ENCODE assay signal across 21 cellular contexts in genomic region chr3:17745301-17745700, GRCh38. TPM values are rescaled to one million over a fixed set of nuclear protein-coding genes. Genes with fewer than 3 reads are reported as not detected.
DNase-seq lines count a peak whose midpoint lies in the region; ATAC-seq, FAIRE-seq and TF ChIP-seq lines count a peak whose summit lies in the region.
"Had no signal": no experiment of that assay in that cellular context is flagged by ENCODE, and none has a peak within 500 bp of the region (broad histone marks: within the 10 kb centered on the region; RNA-seq: fewer than 3 reads in every experiment).

No MANE protein-coding gene starts in this region.

- CTCF ChIA-PET in K562 (lab: Yijun Ruan, JAX; ENCODE audit: low intra/inter-chr PET ratio): no interaction called here
- CTCF ChIA-PET in activated CD4-positive, alpha-beta memory T cell treated with anti-CD3 and anti-CD28 coated beads for 36 hours (lab: Charles Lee): no interaction called here

- no peak overlapping the region for H4K8ac ChIP-seq in mesendoderm (ENCODE audit: low read depth, low read length)

- H3K27ac Mint-ChIP-seq in activated CD4-positive, alpha-beta T cell treated with anti-CD3 and anti-CD28 coated beads, Interleukin-2, amount 10 ng/mL, durations not matched to agents 24 days and 14 days: no peak overlapping the region
- H3K27ac Mint-ChIP-seq in activated CD4-positive, alpha-beta memory T cell treated with anti-CD3 and anti-CD28 coated beads for 36 hours: no peak overlapping the region
- H3K27ac Mint-ChIP-seq: H9 had no signal

- no peak for ATAC-seq in K562
- no peak for ATAC-seq in HG02678 (IDR thresholded peaks at IDR 0.05; ENCODE audit: unreplicated experiment)

- no peak overlapping the region for H3K27ac ChIP-seq in K562 (ENCODE audit: extremely low read depth, low read depth, low read length)
- no peak overlapping the region for H3K27ac ChIP-seq in mesendoderm (ENCODE audit: low read depth, low read length)
- H3K27ac ChIP-seq: C4-2B, HL-60, PC-9 had no signal

- POLR2A ChIA-PET in K562 (lab: Yijun Ruan, JAX): interaction anchor here (1.1 kb wide), 1 partner anchor 16 kb away, joined by 3 read pairs; no protein-coding TSS in a partner anchor
- POLR2A ChIA-PET in activated CD4-positive, alpha-beta memory T cell treated with anti-CD3 and anti-CD28 coated beads for 36 hours (lab: Charles Lee): no interaction called here

- no peaks in the 10 kb centered on the region for H3K27me3 Mint-ChIP-seq in activated CD4-positive, alpha-beta T cell treated with anti-CD3 and anti-CD28 coated beads, Interleukin-2, amount 10 ng/mL, durations not matched to agents 24 days and 14 days
- no peaks in the 10 kb centered on the region for H3K27me3 Mint-ChIP-seq in activated CD4-positive, alpha-beta memory T cell treated with anti-CD3 and anti-CD28 coated beads for 36 hours

- FAIRE-seq in K562 (lab: Jason Lieb, UNC): no peak

- H2BK5ac ChIP-seq in mesendoderm (ENCODE audit: low read length): no peak overlapping the region

- no peak for TF ChIP-seq CTCF in K562 (IDR thresholded peaks at IDR 0.05 in 2 of 3, conservative IDR thresholded peaks at IDR 0.05 in 1 of 3; ENCODE audit: insufficient read depth in 2 of 3, low read depth in 1 of 3, low read length in 3 of 3)

- H3K4me3 ChIP-seq in K562: no peak overlapping the region
- no peak overlapping the region for H3K4me3 ChIP-seq in mesendoderm (ENCODE audit: low read length)
- H3K4me3 ChIP-seq: PC-9 had no signal

- no peak overlapping the region for H3K4me2 ChIP-seq in K562 (ENCODE audit: insufficient read depth, low read length)
- H3K4me2 ChIP-seq in mesendoderm (ENCODE audit: low read length): no peak overlapping the region
- H3K4me2 ChIP-seq: PC-9, SK-N-SH had no signal

- no peak overlapping the region for H3K56ac ChIP-seq in mesendoderm (ENCODE audit: low read length)

- TF ChIP-seq RAD21 in K562 (CRISPR knock-in tag; conservative IDR thresholded peaks at IDR 0.05 in 1 of 2, IDR thresholded peaks at IDR 0.05 in 1 of 2): no peak

- H3K4me1 Mint-ChIP-seq in activated CD4-positive, alpha-beta T cell treated with anti-CD3 and anti-CD28 coated beads, Interleukin-2, amount 10 ng/mL, durations not matched to agents 24 days and 14 days: peaks cover 42% of the 10 kb centered on the region
- H3K4me1 Mint-ChIP-seq in activated CD4-positive, alpha-beta memory T cell treated with anti-CD3 and anti-CD28 coated beads for 36 hours (ENCODE audit: low read depth): peaks cover 35% of the 10 kb centered on the region

- no peaks in the 10 kb centered on the region for H3K36me3 ChIP-seq in K562 (ENCODE audit: control insufficient read depth, insufficient read depth, low read length)
- no peaks in the 10 kb centered on the region for H3K36me3 ChIP-seq in mesendoderm (ENCODE audit: control insufficient read depth, insufficient read depth, low read length)

- WGBS in K562 (ENCODE audit: insufficient coverage, low coverage, missing lambda C conversion rate): 67% methylated on average over 2 of the region's 2 CpGs
- no CpG with 5 or more reads among the region's 2 CpGs for WGBS in mesendoderm (ENCODE audit: extremely low coverage, insufficient coverage, low lambda C conversion rate)

- no peak overlapping the region for H2BK15ac ChIP-seq in mesendoderm (replicated peaks; ENCODE audit: low read depth)

- H3K18ac ChIP-seq in mesendoderm (ENCODE audit: low read length): no peak overlapping the region

- H3K4me1 ChIP-seq in K562 (replicated peaks in 1 of 2; ENCODE audit: control insufficient read depth in 2 of 2, insufficient read depth in 2 of 2, low read length in 2 of 2) (peaks cover 22 to 32% of the 10 kb centered on the region in 2 experiments; a peak in 4 of 5 replicates), mesendoderm (ENCODE audit: control insufficient read depth, low read depth, low read length) (peaks cover 5% of the 10 kb centered on the region)

- peak; percentile 53 for DNase-seq in activated CD4-positive, alpha-beta T cell treated with anti-CD3 and anti-CD28 coated beads, Interleukin-2, amount 10 ng/mL, durations not matched to agents 24 days and 14 days
- no peak for DNase-seq in activated CD4-positive, alpha-beta T cell treated with anti-CD3 and anti-CD28 coated beads for 1 hour
- DNase-seq in K562 (ENCODE audit: extremely low read depth in 1 of 4, low spot score in 3 of 4) (no peak), mesendoderm (peak; percentile 18), Kasumi-1 (lab: John Stamatoyannopoulos, UW) (no peak)
- DNase-seq in activated CD4-positive, alpha-beta memory T cell treated with anti-CD3 and anti-CD28 coated beads for 36 hours: no peak
- DNase-seq: EL, H9, MV-4-11, NCI-H1105 treated with DMSO at 0.1 percent for 48 hours, NCI-H1694 treated with DMSO at 0.1 percent for 48 hours, NCI-H2081 treated with DMSO at 0.1 percent for 48 hours, NCI-H2171 treated with DMSO at 0.1 percent for 48 hours, NCI-H524 treated with DMSO at 0.1 percent for 48 hours, PC-9, RPMI8226, SHP77, SK-N-SH had no signal

- no peak overlapping the region for H4K5ac ChIP-seq in mesendoderm (ENCODE audit: low read length)

- peaks cover 18% of the 10 kb centered on the region for H3K79me2 ChIP-seq in K562 (ENCODE audit: control insufficient read depth, insufficient read depth, low read length)
- H3K79me2 ChIP-seq in mesendoderm (ENCODE audit: control insufficient read depth, insufficient read depth, low read length): no peaks in the 10 kb centered on the region

- H3K9ac ChIP-seq in K562 (ENCODE audit: insufficient read depth in 1 of 2, low read depth in 2 of 2, low read length in 2 of 2) (peak overlapping the region in 1 of 2 experiments; percentile 77; a peak in 1 of 4 replicates), mesendoderm (ENCODE audit: low read length) (no peak overlapping the region)
- H3K9ac ChIP-seq: SK-N-SH had no signal

- in situ Hi-C loops in K562 (cut with MboI): no loop called here

- no peaks in the 10 kb centered on the region for H3K36me3 Mint-ChIP-seq in activated CD4-positive, alpha-beta T cell treated with anti-CD3 and anti-CD28 coated beads, Interleukin-2, amount 10 ng/mL, durations not matched to agents 24 days and 14 days (ENCODE audit: low read depth)
- H3K36me3 Mint-ChIP-seq in activated CD4-positive, alpha-beta memory T cell treated with anti-CD3 and anti-CD28 coated beads for 36 hours: peaks cover 2% of the 10 kb centered on the region

- H3K9me3 ChIP-seq in K562 (replicated peaks; ENCODE audit: control insufficient read depth, insufficient read depth, low read depth, low read length): no peaks in the 10 kb centered on the region
- H3K9me3 ChIP-seq: SK-N-SH had no signal

- no peak for TF ChIP-seq EP300 in K562 (IDR thresholded peaks at IDR 0.05; ENCODE audit: low read length)

- H4K20me1 ChIP-seq in K562 (replicated peaks; ENCODE audit: control insufficient read depth, insufficient read depth, low read length): no peaks in the 10 kb centered on the region

- no peaks in the 10 kb centered on the region for H3K27me3 ChIP-seq in K562 (ENCODE audit: control insufficient read depth in 2 of 2, insufficient read depth in 2 of 2, low read length in 2 of 2)
- H3K27me3 ChIP-seq in mesendoderm (ENCODE audit: insufficient read depth, low read length, poor library complexity): no peaks in the 10 kb centered on the region

- no peak overlapping the region for H3K4me3 Mint-ChIP-seq in activated CD4-positive, alpha-beta T cell treated with anti-CD3 and anti-CD28 coated beads, Interleukin-2, amount 10 ng/mL, durations not matched to agents 24 days and 14 days
- H3K4me3 Mint-ChIP-seq in activated CD4-positive, alpha-beta memory T cell treated with anti-CD3 and anti-CD28 coated beads for 36 hours: no peak overlapping the region
- H3K4me3 Mint-ChIP-seq: H9 had no signal

- H3K4ac ChIP-seq in mesendoderm (ENCODE audit: low read depth, low read length): no peak overlapping the region

- no peaks in the 10 kb centered on the region for H3K9me3 Mint-ChIP-seq in activated CD4-positive, alpha-beta T cell treated with anti-CD3 and anti-CD28 coated beads, Interleukin-2, amount 10 ng/mL, durations not matched to agents 24 days and 14 days
- no peaks in the 10 kb centered on the region for H3K9me3 Mint-ChIP-seq in activated CD4-positive, alpha-beta memory T cell treated with anti-CD3 and anti-CD28 coated beads for 36 hours
- H3K9me3 Mint-ChIP-seq: H9 had no signal

- intact Hi-C loops in activated CD4-positive, alpha-beta T cell treated with anti-CD3 and anti-CD28 coated beads, Interleukin-2, amount 10 ng/mL, durations not matched to agents 24 days and 14 days (cut with micrococcal nuclease): loop anchor here (10.0 kb wide), 6 partner anchors 590 to 1480 kb away; partner anchors contain the start of genes DPH3, OXNAD1, PLCL2 and RFTN1
- intact Hi-C loops in K562 (cut with micrococcal nuclease): no loop called here
- intact Hi-C loops in activated CD4-positive, alpha-beta memory T cell treated with anti-CD3 and anti-CD28 coated beads for 36 hours (cut with micrococcal nuclease): loop anchor here (10.0 kb wide), 3 partner anchors 720 to 1150 kb away; partner anchors contain the start of gene PLCL2

- TF ChIP-seq POLR2A in K562 (conservative IDR thresholded peaks at IDR 0.05): no peak

- H3K9me1 ChIP-seq in K562 (ENCODE audit: control insufficient read depth, insufficient read depth, low read length): no peaks in the 10 kb centered on the region

- H2AFZ ChIP-seq in K562 (ENCODE audit: low read depth, low read length): peak overlapping the region; percentile 45
- H2AFZ ChIP-seq: PC-9 had no signal

- H3K79me1 ChIP-seq in mesendoderm (ENCODE audit: low read length): no peaks in the 10 kb centered on the region

- BruUV-seq in K562 (replicated peaks; lab: Mats Ljungman, UMichigan): no TSS peak

- no peak overlapping the region for H2AK5ac ChIP-seq in mesendoderm (ENCODE audit: low read length)

- H2BK120ac ChIP-seq in mesendoderm (ENCODE audit: low read depth, low read length): no peak overlapping the region

- H3K23ac ChIP-seq in mesendoderm (ENCODE audit: low read length): no peak overlapping the region

RNA-seq across cellular contexts. Expression of gene TBC1D5, which starts 2.9 kb away (rescaled TPM):
- 38.5 and 39.0 TPM in 2 replicates for total RNA-seq in activated CD4-positive, alpha-beta T cell treated with anti-CD3 and anti-CD28 coated beads, Interleukin-2, amount 10 ng/mL, durations not matched to agents 24 days and 14 days
- 37.2 and 85.0 TPM in 2 replicates for total RNA-seq in K562 (2011; cell fraction: chromatin; rRNA removed; ENCODE audit: low replicate concordance)
- 19.2 and 21.7 TPM in 2 replicates for total RNA-seq in K562 (2011; cell fraction: nucleolus; rRNA removed)
- 36.4 and 46.8 TPM in 2 replicates for total RNA-seq in K562 (2011; cell fraction: nucleoplasm; rRNA removed)
- total RNA-seq in K562 (2014; rRNA removed) (26.5 and 27.0 TPM in 2 replicates), K562 (2014; rRNA removed; fragmentation: Illumina TruSeq; extraction: Trizol) (36.0 and 36.4 TPM in 2 replicates), K562 (2015; rRNA removed; fragmentation: Illumina TruSeq; extraction: Trizol) (36.6 and 38.1 TPM in 2 replicates), K562 (2021) (25.6 and 28.9 TPM in 2 replicates)
- polyA plus RNA-seq in K562 (2011; rRNA removed) (28.0 and 31.8 TPM in 2 replicates), K562 (2014; fragmentation: Illumina TruSeq; extraction: Trizol) (21.8 and 24.2 TPM in 2 replicates), K562 (2014; fragmentation: Nextera tagmentation; extraction: Ambion mirVana) (1 to 10 TPM; 2.9 to 5.1 TPM), K562 (2014; rRNA removed) (13.5 and 19.8 TPM in 2 replicates)
- 16.9 and 21.2 TPM in 2 replicates for polyA plus RNA-seq in K562 (2011; cell fraction: cytosol; rRNA removed)
- polyA plus RNA-seq in K562 (2011; cell fraction: nucleus; rRNA removed): 15.1 and 18.6 TPM in 2 replicates
- polyA plus RNA-seq in K562 (2012): 15.9 and 23.7 TPM in 2 replicates
- polyA minus RNA-seq in K562 (2011; rRNA and poly(A)+ RNA removed): 68.1 and 87.9 TPM in 2 replicates
- polyA minus RNA-seq in K562 (2011; cell fraction: cytosol; rRNA and poly(A)+ RNA removed): 33.6 and 38.9 TPM in 2 replicates
- 35.9 and 61.5 TPM in 2 replicates for polyA minus RNA-seq in K562 (2011; cell fraction: nucleus; rRNA and poly(A)+ RNA removed)
- polyA plus RNA-seq in mesendoderm (2013, experiment 1 of 2): 13.6 TPM
- polyA plus RNA-seq in mesendoderm (2013, experiment 2 of 2): 14.7 TPM
- 10 to 100 TPM; 49.2 to 53.7 TPM for total RNA-seq in activated CD4-positive, alpha-beta memory T cell treated with anti-CD3 and anti-CD28 coated beads for 36 hours

Comparison
In these comparisons a context has a peak if more than half of its experiments do, and no peak if none do; other contexts are left out.
1. DNase-seq: peak in activated CD4-positive, alpha-beta T cell treated with anti-CD3 and anti-CD28 coated beads, Interleukin-2, amount 10 ng/mL, durations not matched to agents 24 days and 14 days (single experiment) and mesendoderm (single experiment); none in activated CD4-positive, alpha-beta T cell treated with anti-CD3 and anti-CD28 coated beads for 1 hour (single experiment), K562 (0 of 4), Kasumi-1 (0 of 2) and activated CD4-positive, alpha-beta memory T cell treated with anti-CD3 and anti-CD28 coated beads for 36 hours (single experiment).